17 cellular contexts compared by ENCODE assay signal in genomic region chr2:175890636-175891242, GRCh38.
A peak's percentile ranks its signal among the peaks of the same experiment; 100 is the strongest.
DNase-seq lines count a peak whose midpoint lies in the region; ATAC-seq and TF ChIP-seq lines count a peak whose summit lies in the region.
"Had no signal": no experiment of that assay in that cellular context is flagged by ENCODE, and none has a peak within 500 bp of the region (broad histone marks: within the 10 kb centered on the region; RNA-seq: fewer than 3 reads in every experiment).

No MANE protein-coding gene starts in this region.

- no peaks in the 10 kb centered on the region for H3K27me3 ChIP-seq in neural cell (ENCODE audit: insufficient read depth, low read depth, low read length)
- H3K27me3 ChIP-seq in neural progenitor cell = no peaks in the 10 kb centered on the region

- no peak for TF ChIP-seq RAD21 in neural cell (conservative IDR thresholded peaks at IDR 0.05)

- POLR2A ChIA-PET in HEK293 (lab: Yijun Ruan, JAX) = no interaction called here

- no peak for TF ChIP-seq EP300 in neural cell (conservative IDR thresholded peaks at IDR 0.05; ENCODE audit: poor library complexity, severe bottlenecking)

- no peaks in the 10 kb centered on the region for H3K36me3 Mint-ChIP-seq in activated T-helper 17 cell treated with anti-CD3 and anti-CD28 coated beads, Interleukin-2, amount 50 U/mL, for 72 hours (ENCODE audit: low read depth)
- H3K36me3 Mint-ChIP-seq in neural progenitor cell = no peaks in the 10 kb centered on the region
- H3K36me3 Mint-ChIP-seq: CD14-positive monocyte had no signal

- H3K9me2 ChIP-seq in neural cell (ENCODE audit: insufficient read depth, low read length) = no peaks in the 10 kb centered on the region

- H3K4me1 Mint-ChIP-seq in activated T-helper 17 cell treated with anti-CD3 and anti-CD28 coated beads, Interleukin-2, amount 50 U/mL, for 72 hours = no peaks in the 10 kb centered on the region
- H3K4me1 Mint-ChIP-seq in neural progenitor cell = peaks cover 12% of the 10 kb centered on the region
- H3K4me1 Mint-ChIP-seq: CD14-positive monocyte had no signal

- H3K4me3 ChIP-seq in HEK293 (ENCODE audit: low read depth, low read length) (no peak overlapping the region), neural cell (ENCODE audit: low read length) (peak overlapping the region; percentile 40), neural progenitor cell (no peak overlapping the region)

- DNase-seq in NCI-H1092 treated with DMSO at 0.1 percent for 48 hours (lab: John Stamatoyannopoulos, UW) (peak; percentile 34), SK-N-DZ (ENCODE audit: low spot score) (peak; percentile 5), neural progenitor cell (ENCODE audit: low spot score) (no peak)
- DNase-seq: ACHN, AML-193, EL, H7, Karpas-422, MM.1S, NCI-H1930, NCI-H510A treated with DMSO at 0.1 percent for 48 hours, SHP77 treated with DMSO at 0.1 percent for 48 hours had no signal

- H3K27ac Mint-ChIP-seq in activated T-helper 17 cell treated with anti-CD3 and anti-CD28 coated beads, Interleukin-2, amount 50 U/mL, for 72 hours = no peak overlapping the region
- H3K27ac Mint-ChIP-seq in neural progenitor cell = no peak overlapping the region
- H3K27ac Mint-ChIP-seq: CD14-positive monocyte had no signal

- H4K20me1 ChIP-seq in neural cell (ENCODE audit: insufficient read depth) = no peaks in the 10 kb centered on the region
- H4K20me1 ChIP-seq in neural progenitor cell (ENCODE audit: low read depth) = no peaks in the 10 kb centered on the region

- H2AFZ ChIP-seq in neural cell (ENCODE audit: low read depth, low read length) = no peak overlapping the region
- no peak overlapping the region for H2AFZ ChIP-seq in neural progenitor cell (replicated peaks)

- H3K79me2 ChIP-seq in neural cell (replicated peaks; ENCODE audit: insufficient read depth, low read length) (no peaks in the 10 kb centered on the region), neural progenitor cell (ENCODE audit: low read depth) (no peaks in the 10 kb centered on the region)

- H3K9ac ChIP-seq in neural cell (ENCODE audit: low read length) (peak overlapping the region; percentile 24), neural progenitor cell (no peak overlapping the region)

- H3K4me1 ChIP-seq in HEK293 (ENCODE audit: control insufficient read depth, insufficient read depth, low read length) = peaks cover 7% of the 10 kb centered on the region
- H3K4me1 ChIP-seq in neural progenitor cell = peaks cover 5% of the 10 kb centered on the region

- no peak overlapping the region for H3K4me3 Mint-ChIP-seq in activated T-helper 17 cell treated with anti-CD3 and anti-CD28 coated beads, Interleukin-2, amount 50 U/mL, for 72 hours
- H3K4me3 Mint-ChIP-seq in neural progenitor cell = no peak overlapping the region
- H3K4me3 Mint-ChIP-seq: CD14-positive monocyte had no signal

- H3K27ac ChIP-seq in HEK293 (ENCODE audit: extremely low read depth, low read depth, low read length) (no peak overlapping the region), neural cell (ENCODE audit: low read length) (peak overlapping the region; percentile 79), neural progenitor cell (no peak overlapping the region)

- peaks cover 30% of the 10 kb centered on the region for H3K27me3 Mint-ChIP-seq in activated T-helper 17 cell treated with anti-CD3 and anti-CD28 coated beads, Interleukin-2, amount 50 U/mL, for 72 hours
- H3K27me3 Mint-ChIP-seq in neural progenitor cell (ENCODE audit: insufficient read depth, low read depth) = no peaks in the 10 kb centered on the region

- TF ChIP-seq CTCF in HEK293 (tag by site-specific recombination; IDR thresholded peaks at IDR 0.05) = no peak
- TF ChIP-seq CTCF in neural cell (IDR thresholded peaks at IDR 0.05; ENCODE audit: poor library complexity, severe bottlenecking) = no peak
- no peak for TF ChIP-seq CTCF in neural progenitor cell (IDR thresholded peaks at IDR 0.05)

- H3K4me2 ChIP-seq in neural cell (ENCODE audit: low read length) (peak overlapping the region; percentile 9), neural progenitor cell (no peak overlapping the region)

- CTCF ChIA-PET in HEK293 (lab: Yijun Ruan, JAX) = no interaction called here

- no peaks in the 10 kb centered on the region for H3K9me3 ChIP-seq in HEK293 (ENCODE audit: control insufficient read depth, insufficient read depth, low read depth, low read length)
- no peaks in the 10 kb centered on the region for H3K9me3 ChIP-seq in neural cell (ENCODE audit: low read length)
- no peaks in the 10 kb centered on the region for H3K9me3 ChIP-seq in neural progenitor cell (ENCODE audit: low read depth)

- no peak for ATAC-seq in activated T-helper 17 cell treated with anti-CD3 and anti-CD28 coated beads, Interleukin-2, amount 50 U/mL, for 72 hours (replicated peaks)
- no peak for ATAC-seq in GM19467 (IDR thresholded peaks at IDR 0.05; ENCODE audit: unreplicated experiment)

- H3K36me3 ChIP-seq in HEK293 (ENCODE audit: control insufficient read depth in 2 of 2, insufficient read depth in 1 of 2, low read length in 2 of 2) (no peaks in the 10 kb centered on the region), neural cell (ENCODE audit: insufficient read depth, low read length) (no peaks in the 10 kb centered on the region), neural progenitor cell (no peaks in the 10 kb centered on the region)

- peaks cover 4% of the 10 kb centered on the region for H3K9me3 Mint-ChIP-seq in activated T-helper 17 cell treated with anti-CD3 and anti-CD28 coated beads, Interleukin-2, amount 50 U/mL, for 72 hours
- H3K9me3 Mint-ChIP-seq in neural progenitor cell = no peaks in the 10 kb centered on the region

- H3F3A ChIP-seq in neural cell (ENCODE audit: insufficient read depth, low read length, poor library complexity, severe bottlenecking) = no peaks in the 10 kb centered on the region
- H3F3A ChIP-seq in neural progenitor cell (ENCODE audit: low read depth) = no peaks in the 10 kb centered on the region

TF ChIP-seq in HEK293, 187 proteins besides CTCF, POLR2A, EP300 and RAD21:
- TF ChIP-seq GFI1B (tag by site-specific recombination; IDR thresholded peaks at IDR 0.05) = no peak
- TF ChIP-seq ZNF211 (tag by site-specific recombination; IDR thresholded peaks at IDR 0.05; ENCODE audit: low read depth) = no peak
- TF ChIP-seq ZNF146 (tag by site-specific recombination; IDR thresholded peaks at IDR 0.05) = no peak
- no peak for TF ChIP-seq ZNF701 (tag by site-specific recombination; IDR thresholded peaks at IDR 0.05)
- TF ChIP-seq TRIM28 (IDR thresholded peaks at IDR 0.05; ENCODE audit: borderline replicate concordance, low read length) = peak; percentile 52; the same call in 1 of the 2 replicates
- no peak for TF ChIP-seq KLF17 (tag by site-specific recombination; IDR thresholded peaks at IDR 0.05)
- TF ChIP-seq ZFHX2 (tag by site-specific recombination; conservative IDR thresholded peaks at IDR 0.05) = no peak
- TF ChIP-seq ZNF548 (tag by site-specific recombination; IDR thresholded peaks at IDR 0.05) = no peak
- no peak for TF ChIP-seq ZNF394 (tag by site-specific recombination; IDR thresholded peaks at IDR 0.05; ENCODE audit: borderline replicate concordance)

TF ChIP-seq in neural cell, 6 proteins besides CTCF, POLR2A, EP300 and RAD21:
- no peak for TF ChIP-seq REST (IDR thresholded peaks at IDR 0.05; ENCODE audit: borderline replicate concordance)
- TF ChIP-seq TAF1 (IDR thresholded peaks at IDR 0.05; ENCODE audit: low read depth) = no peak
- TF ChIP-seq POLR2AphosphoS5 (IDR thresholded peaks at IDR 0.05) = no peak
- TF ChIP-seq EZH2 (IDR thresholded peaks at IDR 0.05; ENCODE audit: borderline replicate concordance, insufficient read depth, low read length, poor library complexity, severe bottlenecking) = no peak
- no peak for TF ChIP-seq SMC3 (conservative IDR thresholded peaks at IDR 0.05; ENCODE audit: poor library complexity)
- TF ChIP-seq MXI1 (conservative IDR thresholded peaks at IDR 0.05; ENCODE audit: poor library complexity, severe bottlenecking) = no peak
